In genomic region chr9:86282077-86282978, GRCh38 we compare ENCODE assay signal across 8 cellular contexts. TPM values are rescaled to one million over a fixed set of nuclear protein-coding genes. Genes with fewer than 3 reads are reported as not detected.
DNase-seq lines count a peak whose midpoint lies in the region; ATAC-seq and TF ChIP-seq lines count a peak whose summit lies in the region.

Gene ISCA1 (minus strand): TSS chr9:86282538. CDS start chr9:86282458, 80 bp downstream.

- peak within 1 kb of the TSS; percentile 96 for H3K9ac ChIP-seq in IMR-90 (ENCODE audit: low read depth, low read length)

- peak within 1 kb of the TSS; percentile 85 for H3K4ac ChIP-seq in IMR-90 (ENCODE audit: low read depth, low read length)

- H3K27me3 ChIP-seq in IMR-90 (ENCODE audit: control insufficient read depth, insufficient read depth, low read length) = no peaks in the 10 kb centered on the region

- H3K9me3 ChIP-seq in IMR-90 (ENCODE audit: control insufficient read depth, insufficient read depth, low read length) = no peaks in the 10 kb centered on the region
- H3K9me3 ChIP-seq in OCI-LY7 (ENCODE audit: low read length) = no peaks in the 10 kb centered on the region
- H3K9me3 ChIP-seq in mucosa of descending colon = no peaks in the 10 kb centered on the region

- H2AK5ac ChIP-seq in IMR-90 (ENCODE audit: low read depth, low read length) = peak within 1 kb of the TSS; percentile 83

- peak within 1 kb of the TSS; percentile 70; the same call in 1 of the 2 replicates for H2BK120ac ChIP-seq in IMR-90 (ENCODE audit: low read depth, low read length)

- H3K9me2 ChIP-seq in OCI-LY7 (ENCODE audit: insufficient read depth, low read length) = no peaks in the 10 kb centered on the region

- peak within 1 kb of the TSS; percentile 43 to 85 for H4K8ac ChIP-seq in IMR-90 (ENCODE audit: low read depth in 2 of 2, low read length in 2 of 2)

- TF ChIP-seq RAD21 in IMR-90 (IDR thresholded peaks at IDR 0.05; ENCODE audit: low read length) = no peak

- H3K79me1 ChIP-seq in IMR-90 (ENCODE audit: low read depth in 1 of 2, low read length in 2 of 2) = peaks cover 21 to 31% of the 10 kb centered on the region in 2 experiments

- POLR2A ChIA-PET in IMR-90 (lab: Charles Lee; ENCODE audit: unreplicated experiment) (interaction anchor here (0.5 to 0.6 kb wide), 2 partner anchors 10 to 303 kb away, joined by 3 read pairs; no protein-coding TSS in a partner anchor), OCI-LY7 (lab: Charles Lee) (interaction anchor here (0.5 to 1.3 kb wide), 5 partner anchors 59 to 430 kb away, joined by 3 to 5 read pairs (median 3); no protein-coding TSS in a partner anchor)

- H2AFZ ChIP-seq in IMR-90 (replicated peaks; ENCODE audit: low read length, poor library complexity) (peak within 1 kb of the TSS; percentile 98), OCI-LY7 (ENCODE audit: low read length) (peak within 1 kb of the TSS; percentile 95)

- H3K18ac ChIP-seq in IMR-90 (ENCODE audit: low read depth, low read length) = peak within 1 kb of the TSS; percentile 76

- dilution Hi-C loops in IMR-90 (cut with HindIII; ENCODE audit: low sequenced_read_pairs, unreplicated experiment) = no loop called here

- peak within 1 kb of the TSS; percentile 88 for H3K27ac ChIP-seq in IMR-90 (ENCODE audit: insufficient read depth, low read length)
- peak within 1 kb of the TSS; percentile 76 for H3K27ac ChIP-seq in OCI-LY7 (ENCODE audit: low read depth, low read length, poor library complexity, severe bottlenecking)

- BruUV-seq in IMR-90 (replicated peaks; lab: Mats Ljungman, UMichigan) (no TSS peak), OCI-LY7 (replicated peaks; lab: Mats Ljungman, UMichigan) (no TSS peak)

- CTCF ChIA-PET in IMR-90 (lab: Yijun Ruan, JAX) (interaction anchor here (2.2 kb wide), 1 partner anchor 80 kb away, joined by 5 read pairs; no protein-coding TSS in a partner anchor), OCI-LY7 (lab: Charles Lee; ENCODE audit: unreplicated experiment) (no interaction called here)

- H3K79me2 ChIP-seq in OCI-LY7 (ENCODE audit: insufficient read depth, low read depth, low read length) = peaks cover 44% of the 10 kb centered on the region

- peak within 1 kb of the TSS; percentile 95 for H2AK9ac ChIP-seq in IMR-90 (replicated peaks; ENCODE audit: low read depth, low read length, poor library complexity)

- peak within 1 kb of the TSS; percentile 91 for H3K14ac ChIP-seq in IMR-90 (replicated peaks; ENCODE audit: low read depth, low read length)

- peaks cover 4% of the 10 kb centered on the region for H3K4me1 ChIP-seq in IMR-90 (ENCODE audit: control insufficient read depth, insufficient read depth, low read length)
- H3K4me1 ChIP-seq in OCI-LY7 (ENCODE audit: insufficient read depth, low read length, poor library complexity, severe bottlenecking) = peaks cover 33% of the 10 kb centered on the region
- peaks cover 16% of the 10 kb centered on the region for H3K4me1 ChIP-seq in mucosa of descending colon (ENCODE audit: low read depth)

- 0 out of 3 replicates have a peak within 1 kb of the TSS, but pooled peaks have one; percentile 78 for H2BK15ac ChIP-seq in IMR-90 (ENCODE audit: low read depth, low read length)

- in situ Hi-C loops in IMR-90 (cut with MboI; ENCODE audit: low sequenced_read_pairs) = no loop called here

- peak within 1 kb of the TSS; percentile 93 for H2BK5ac ChIP-seq in IMR-90 (ENCODE audit: low read depth, low read length, poor library complexity, severe bottlenecking)

- intact Hi-C loops in IMR-90 (cut with micrococcal nuclease) (loop anchor here (5.0 kb wide), 2 partner anchors 125 to 340 kb away; partner anchors contain the start of gene NAA35), OCI-LY7 (cut with micrococcal nuclease; ENCODE audit: unreplicated experiment) (loop anchor here (2.0 kb wide), 1 partner anchor 72 kb away; the partner anchor contains the start of gene TUT7), mucosa of descending colon (cut with DNase I, micrococcal nuclease) (loop anchor here in 1 of 2 donors (5.0 kb wide), 1 partner anchor 80 kb away; no protein-coding TSS in a partner anchor)

- WGBS in IMR-90 (ENCODE audit: extremely low coverage in 2 of 2, insufficient read length in 1 of 2), 2 experiments = 3% methylated on average over 17 of the region's 101 CpGs; no CpG with 5 or more reads in 1 of the 2 experiments

- peak; percentile 84 for ATAC-seq in GM21529 (IDR thresholded peaks at IDR 0.05; ENCODE audit: unreplicated experiment)
- peak; percentile 94 for ATAC-seq in IMR-90 (ENCODE audit: low read depth)
- peak; percentile 97 for ATAC-seq in mucosa of descending colon

- H3K9me1 ChIP-seq in IMR-90 (ENCODE audit: insufficient read depth, low read length) = peaks cover 10% of the 10 kb centered on the region

- H4K91ac ChIP-seq in IMR-90 (ENCODE audit: insufficient read depth, low read depth, low read length) = peak within 1 kb of the TSS; percentile 78

- peak within 1 kb of the TSS; percentile 85 for H4K5ac ChIP-seq in IMR-90 (ENCODE audit: low read depth, low read length)

- peak within 1 kb of the TSS; percentile 92 for H3K56ac ChIP-seq in IMR-90 (ENCODE audit: extremely low read depth, insufficient read depth, low read length)

- peak; percentile 96 for TF ChIP-seq POLR2A in IMR-90 (IDR thresholded peaks at IDR 0.05; ENCODE audit: low read depth, low read length)

- peak within 1 kb of the TSS; percentile 92 for H3K4me3 ChIP-seq in IMR-90 (ENCODE audit: insufficient read depth, low read depth, low read length)
- peak within 1 kb of the TSS; percentile 89 for H3K4me3 ChIP-seq in OCI-LY7 (ENCODE audit: low read depth, low read length, poor library complexity, severe bottlenecking)
- peak within 1 kb of the TSS; percentile 78 for H3K4me3 ChIP-seq in epithelial cell of esophagus (ENCODE audit: low read length)
- H3K4me3 ChIP-seq in mucosa of descending colon = peak within 1 kb of the TSS; percentile 46

- TF ChIP-seq CTCF in IMR-90 (conservative IDR thresholded peaks at IDR 0.05; ENCODE audit: low read depth, low read length) (no peak), OCI-LY7 (conservative IDR thresholded peaks at IDR 0.05; ENCODE audit: low read length) (no peak), epithelial cell of esophagus (IDR thresholded peaks at IDR 0.05; ENCODE audit: insufficient read depth, low read depth, low read length, missing control alignments) (no peak), mucosa of descending colon (IDR thresholded peaks at IDR 0.05) (no peak)

- H4K20me1 ChIP-seq in IMR-90 (ENCODE audit: insufficient read depth, low read length) (peaks cover 15% of the 10 kb centered on the region), OCI-LY7 (ENCODE audit: insufficient read depth, low read length) (peaks cover 18% of the 10 kb centered on the region)

- H2BK20ac ChIP-seq in IMR-90 (ENCODE audit: low read depth, low read length) = no peak within 1 kb of the TSS

- H3K36me3 ChIP-seq in IMR-90 (ENCODE audit: control insufficient read depth, insufficient read depth, low read length) (no peaks in the 10 kb centered on the region; the same call in none of the 2 replicates), OCI-LY7 (ENCODE audit: insufficient read depth, low read length) (peaks cover 20% of the 10 kb centered on the region), mucosa of descending colon (ENCODE audit: low read depth) (no peaks in the 10 kb centered on the region)

- peak within 1 kb of the TSS; percentile 95 for H3K23ac ChIP-seq in IMR-90 (ENCODE audit: low read depth, low read length)

- H3K4me2 ChIP-seq in IMR-90 (ENCODE audit: low read depth, low read length) (peak within 1 kb of the TSS; percentile 98), OCI-LY7 (ENCODE audit: low read length) (peak within 1 kb of the TSS; percentile 91)

- peak; percentile 51 for DNase-seq in DMS114 treated with DMSO at 0.1 percent for 48 hours (lab: John Stamatoyannopoulos, UW; ENCODE audit: unreplicated experiment)
- DNase-seq in IMR-90 = peak; percentile 87
- DNase-seq in OCI-LY7 (ENCODE audit: low spot score) = peak; percentile 95
- peak; percentile 97 for DNase-seq in activated T-cell treated with anti-CD3 and anti-CD28 coated beads for 4 hours
- peak; percentile 92 for DNase-seq in epithelial cell of esophagus (ENCODE audit: low read depth)
- peak; percentile 98 to 99 (median 99) for DNase-seq in mucosa of descending colon
- DNase-seq in stimulated activated CD8-positive, alpha-beta memory T cell treated with anti-CD3 and anti-CD28 coated beads, Interleukin-4, amount 100 ng/mL, for 24 hours (ENCODE audit: low read depth) = peak; percentile 99

TF ChIP-seq in IMR-90, 13 proteins besides CTCF, POLR2A, EP300 and RAD21 (continues in another document):
- TF ChIP-seq CEBPB (IDR thresholded peaks at IDR 0.05; ENCODE audit: low read depth, low read length) (no peak), RFX5 (IDR thresholded peaks at IDR 0.05; ENCODE audit: low read depth, low read length) (no peak), RCOR1 (IDR thresholded peaks at IDR 0.05; ENCODE audit: insufficient replicate concordance, low read length) (peak; percentile 68), BHLHE40 (IDR thresholded peaks at IDR 0.05; ENCODE audit: low read depth, low read length) (no peak; the same call in 1 of the 2 replicates), MAZ (IDR thresholded peaks at IDR 0.05; ENCODE audit: borderline replicate concordance, low read depth, low read length) (peak; percentile 78; the same call in 1 of the 2 replicates), SMC3 (IDR thresholded peaks at IDR 0.05; ENCODE audit: low read depth, low read length) (no peak), FOS (IDR thresholded peaks at IDR 0.05; ENCODE audit: low read depth, low read length) (no peak), ELK1 (IDR thresholded peaks at IDR 0.05; ENCODE audit: borderline replicate concordance, low read depth, low read length) (no peak)

RNA-seq across cellular contexts. Expression of gene ISCA1, which starts in this region (rescaled TPM):
- total RNA-seq in IMR-90 (2012; rRNA removed) (14.7 and 26.4 TPM in 2 replicates), OCI-LY7 (2022) (24.0 and 26.1 TPM in 2 replicates), mucosa of descending colon (10 to 100 TPM; 24.1 to 36.6 (median 31.4) TPM)
- 14.0 and 15.1 TPM in 2 replicates for polyA plus RNA-seq in IMR-90 (2012; rRNA removed)
- 3.7 and 4.1 TPM in 2 replicates for polyA plus RNA-seq in IMR-90 (2012; cell fraction: cytosol; rRNA removed)
- 2.8 and 14.3 TPM in 2 replicates for polyA plus RNA-seq in IMR-90 (2012; cell fraction: nucleus; rRNA removed; ENCODE audit: low replicate concordance)
- 20.6 and 21.8 TPM in 2 replicates for total RNA-seq in OCI-LY7 (2014; rRNA removed; shearing (Covaris generic))

Comparison
In these comparisons a context has a peak if more than half of its experiments do, and no peak if none do; other contexts are left out.
1. Peak in every context shown above with its lines: DNase-seq, ATAC-seq, H3K4me3 ChIP-seq and H3K27ac ChIP-seq.